Comparison of ENCODE assay signal across 1 cellular context in genomic region chr2:11019614-11020013, GRCh38.
TF ChIP-seq lines count a peak whose summit lies in the region.

No MANE protein-coding gene starts in this region.

TF ChIP-seq in H1, 55 proteins besides CTCF, POLR2A, EP300 and RAD21 (continued from another document):
- TF ChIP-seq, protein P1, sequence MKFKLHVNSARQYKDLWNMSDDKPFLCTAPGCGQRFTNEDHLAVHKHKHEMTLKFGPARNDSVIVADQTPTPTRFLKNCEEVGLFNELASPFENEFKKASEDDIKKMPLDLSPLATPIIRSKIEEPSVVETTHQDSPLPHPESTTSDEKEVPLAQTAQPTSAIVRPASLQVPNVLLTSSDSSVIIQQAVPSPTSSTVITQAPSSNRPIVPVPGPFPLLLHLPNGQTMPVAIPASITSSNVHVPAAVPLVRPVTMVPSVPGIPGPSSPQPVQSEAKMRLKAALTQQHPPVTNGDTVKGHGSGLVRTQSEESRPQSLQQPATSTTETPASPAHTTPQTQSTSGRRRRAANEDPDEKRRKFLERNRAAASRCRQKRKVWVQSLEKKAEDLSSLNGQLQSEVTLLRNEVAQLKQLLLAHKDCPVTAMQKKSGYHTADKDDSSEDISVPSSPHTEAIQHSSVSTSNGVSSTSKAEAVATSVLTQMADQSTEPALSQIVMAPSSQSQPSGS (IDR thresholded peaks at IDR 0.05; ENCODE audit: low read length) = no peak
- no peak for TF ChIP-seq RXRA (IDR thresholded peaks at IDR 0.05; ENCODE audit: insufficient read depth, low read depth, low read length)
- no peak for TF ChIP-seq ZNF274 (IDR thresholded peaks at IDR 0.05; ENCODE audit: borderline replicate concordance, extremely low read depth, low read length)
- no peak for TF ChIP-seq YY1 (IDR thresholded peaks at IDR 0.05; ENCODE audit: low read depth, low read length)
- no peak for TF ChIP-seq SP2 (IDR thresholded peaks at IDR 0.05; ENCODE audit: low read length)
- TF ChIP-seq SIRT6 (IDR thresholded peaks at IDR 0.05; ENCODE audit: low read length) = no peak
- no peak for TF ChIP-seq SIN3A (conservative IDR thresholded peaks at IDR 0.05 in 1 of 2, IDR thresholded peaks at IDR 0.05 in 1 of 2; ENCODE audit: low read depth in 1 of 2, low read length in 2 of 2)
- TF ChIP-seq KDM4A (IDR thresholded peaks at IDR 0.05; ENCODE audit: low read depth, low read length, severe bottlenecking) = no peak
